Comparison of ENCODE assay signal across 37 cellular contexts in the genomic region with DNA sequence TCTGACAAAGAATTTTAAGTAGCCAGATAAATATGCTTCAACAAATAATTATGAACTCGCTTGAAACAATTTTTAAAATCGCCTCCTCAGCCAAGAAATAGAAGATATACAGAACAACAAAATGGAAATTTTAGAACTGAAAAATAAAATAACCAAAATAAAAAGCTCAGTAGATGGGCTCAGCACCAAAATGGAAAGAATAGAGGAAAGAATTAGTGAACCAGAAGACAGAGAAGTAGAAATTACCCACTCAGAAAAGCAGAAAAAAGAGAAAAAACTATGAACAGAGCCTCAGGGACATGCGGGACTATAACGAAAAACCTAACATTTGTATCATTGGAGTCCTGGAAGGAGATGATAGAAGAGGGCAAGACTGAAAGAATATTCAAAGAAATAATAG. TPM values are rescaled to one million over a fixed set of nuclear protein-coding genes. Genes with fewer than 3 reads are reported as not detected.
DNase-seq lines count a peak whose midpoint lies in the region; ATAC-seq, FAIRE-seq and TF ChIP-seq lines count a peak whose summit lies in the region.
"Had no signal": no experiment of that assay in that cellular context is flagged by ENCODE, and none has a peak within 500 bp of the region (broad histone marks: within the 10 kb centered on the region; RNA-seq: fewer than 3 reads in every experiment).

No MANE protein-coding gene starts in this region.

- H3K9me3 ChIP-seq in SK-N-SH (no peaks in the 10 kb centered on the region), K562 (replicated peaks; ENCODE audit: control insufficient read depth, insufficient read depth, low read depth, low read length) (no peaks in the 10 kb centered on the region)
- H3K9me3 ChIP-seq: A549, BE2C, Caco-2 had no signal

- in situ Hi-C loops in K562 (cut with MboI), result no loop called here

- no peak overlapping the region for H3K4me3 ChIP-seq in SK-N-SH (ENCODE audit: low read depth in 2 of 2, low read length in 1 of 2)
- H3K4me3 ChIP-seq in K562, result no peak overlapping the region
- H3K4me3 ChIP-seq: A549; BLaER1; BLaER1 treated with 17β-estradiol and CSF1 and Interleukin-3, amounts not matched to agents 10 nM and 100 nM had no signal

- no peaks in the 10 kb centered on the region for H3K9me2 ChIP-seq in SK-N-SH

- H3K4me2 ChIP-seq in SK-N-SH, result no peak overlapping the region
- H3K4me2 ChIP-seq in K562 (ENCODE audit: insufficient read depth, low read length), result no peak overlapping the region
- H3K4me2 ChIP-seq: A549, BLaER1 had no signal

- no peaks in the 10 kb centered on the region; a peak in 2 of 4 replicates for H3K4me1 ChIP-seq in SK-N-SH (ENCODE audit: control insufficient read depth in 1 of 2, insufficient read depth in 2 of 2, low read depth in 1 of 2, low read length in 1 of 2)
- no peaks in the 10 kb centered on the region for H3K4me1 ChIP-seq in K562 (replicated peaks in 1 of 2; ENCODE audit: control insufficient read depth in 2 of 2, insufficient read depth in 2 of 2, low read length in 2 of 2)
- H3K4me1 ChIP-seq: A549, BE2C, BLaER1, Caco-2 had no signal

- TF ChIP-seq RAD21 in SK-N-SH (IDR thresholded peaks at IDR 0.05; ENCODE audit: low read length) (no peak), K562 (CRISPR knock-in tag; conservative IDR thresholded peaks at IDR 0.05 in 1 of 2, IDR thresholded peaks at IDR 0.05 in 1 of 2) (no peak)

- peaks cover 8% of the 10 kb centered on the region for H3K9me3 Mint-ChIP-seq in activated naive CD4-positive, alpha-beta T cell treated with anti-CD3 and anti-CD28 coated beads, Interleukin-2, amount 50 U/mL, for 24 hours
- peaks cover 9 to 19% of the 10 kb centered on the region in 2 donors for H3K9me3 Mint-ChIP-seq in stimulated activated naive CD8-positive, alpha-beta T cell treated with anti-CD3 and anti-CD28 coated beads, Interleukin-15, amount 100 ng/mL, for 72 hours

- no peaks in the 10 kb centered on the region for H3F3A ChIP-seq in SK-N-SH (replicated peaks; ENCODE audit: insufficient read depth)

- H3K27me3 Mint-ChIP-seq in activated naive CD4-positive, alpha-beta T cell treated with anti-CD3 and anti-CD28 coated beads, Interleukin-2, amount 50 U/mL, for 24 hours, result no peaks in the 10 kb centered on the region
- no peaks in the 10 kb centered on the region for H3K27me3 Mint-ChIP-seq in stimulated activated naive CD8-positive, alpha-beta T cell treated with anti-CD3 and anti-CD28 coated beads, Interleukin-15, amount 100 ng/mL, for 72 hours
- H3K27me3 Mint-ChIP-seq: B cell; CD4-positive, alpha-beta memory T cell; CD4-positive, alpha-beta T cell; CD4-positive, CD25-positive, alpha-beta regulatory T cell had no signal

- no peak overlapping the region for H3K9ac ChIP-seq in SK-N-SH
- H3K9ac ChIP-seq in K562 (ENCODE audit: insufficient read depth in 1 of 2, low read depth in 2 of 2, low read length in 2 of 2), result no peak overlapping the region
- H3K9ac ChIP-seq: BLaER1; BLaER1 treated with 17β-estradiol and CSF1 and Interleukin-3, amounts not matched to agents 10 nM and 100 nM had no signal

- TF ChIP-seq CTCF in SK-N-SH (IDR thresholded peaks at IDR 0.05) (no peak), K562 (IDR thresholded peaks at IDR 0.05 in 2 of 3, conservative IDR thresholded peaks at IDR 0.05 in 1 of 3; ENCODE audit: insufficient read depth in 2 of 3, low read depth in 1 of 3, low read length in 3 of 3) (no peak)

- DNase-seq in SK-N-SH (no peak), K562 (ENCODE audit: extremely low read depth in 1 of 4, low spot score in 3 of 4) (no peak), GDM1 (lab: John Stamatoyannopoulos, UW) (no peak)
- no peak for DNase-seq in activated naive CD4-positive, alpha-beta T cell treated with anti-CD3 and anti-CD28 coated beads, Interleukin-2, amount 50 U/mL, for 16 hours
- DNase-seq in stimulated activated naive CD8-positive, alpha-beta T cell treated with anti-CD3 and anti-CD28 coated beads, Interleukin-15, amount 100 ng/mL, for 72 hours, result no peak
- DNase-seq: 8988T; ACHN; AML-193; BE2C; C1 segment of cervical spinal cord; Caco-2; Calu3; CD4-positive, alpha-beta memory T cell; CD4-positive, alpha-beta T cell; CD4-positive, CD25-positive, alpha-beta regulatory T cell; CD8-positive, alpha-beta memory T cell; CD8-positive, alpha-beta T cell; COR-L47; DMS 273 treated with DMSO at 0.1 percent for 48 hours; DMS153; DMS53; DMS79; DMS79 treated with DMSO at 0.1 percent for 48 hours; DND-41; EL had no signal

- FAIRE-seq in K562 (lab: Jason Lieb, UNC) (no peak), islet of Langerhans (lab: Jason Lieb, UNC) (peak; percentile 9)
- FAIRE-seq: A204.1, A549, D721Med had no signal

- H3K36me3 Mint-ChIP-seq in activated naive CD4-positive, alpha-beta T cell treated with anti-CD3 and anti-CD28 coated beads, Interleukin-2, amount 50 U/mL, for 24 hours, result peaks cover 25% of the 10 kb centered on the region

- peaks cover 51% of the 10 kb centered on the region for H3K4me1 Mint-ChIP-seq in activated naive CD4-positive, alpha-beta T cell treated with anti-CD3 and anti-CD28 coated beads, Interleukin-2, amount 50 U/mL, for 24 hours
- H3K4me1 Mint-ChIP-seq in stimulated activated naive CD8-positive, alpha-beta T cell treated with anti-CD3 and anti-CD28 coated beads, Interleukin-15, amount 100 ng/mL, for 72 hours, result peaks cover 18% of the 10 kb centered on the region

- intact Hi-C loops in K562 (cut with micrococcal nuclease), result no loop called here

- CTCF ChIA-PET in SK-N-SH (lab: Yijun Ruan, JAX), result interaction anchor here (0.8 to 4.3 kb wide), 3 partner anchors 10 to 197 kb away, joined by 3 to 19 read pairs (median 3); no protein-coding TSS in a partner anchor
- CTCF ChIA-PET in K562 (lab: Yijun Ruan, JAX; ENCODE audit: low intra/inter-chr PET ratio), result no interaction called here

- H3K27ac ChIP-seq in SK-N-SH (ENCODE audit: low read depth in 2 of 2, low read length in 1 of 2) (no peak overlapping the region), K562 (ENCODE audit: extremely low read depth, low read depth, low read length) (no peak overlapping the region)
- H3K27ac ChIP-seq: 22Rv1; A549; BLaER1; BLaER1 treated with 17β-estradiol and CSF1 and Interleukin-3, amounts not matched to agents 10 nM and 100 nM; C4-2B had no signal

- POLR2A ChIA-PET in SK-N-SH (lab: Yijun Ruan, JAX), result no interaction called here
- POLR2A ChIA-PET in K562 (lab: Yijun Ruan, JAX), result no interaction called here

- no TSS peak for BruUV-seq in K562 (replicated peaks; lab: Mats Ljungman, UMichigan)

- H3K36me3 ChIP-seq in SK-N-SH (replicated peaks in 1 of 2; ENCODE audit: control insufficient read depth in 1 of 2, insufficient read depth in 2 of 2, low read length in 1 of 2), result peaks cover 5 to 17% of the 10 kb centered on the region in 2 experiments
- H3K36me3 ChIP-seq in K562 (ENCODE audit: control insufficient read depth, insufficient read depth, low read length), result no peaks in the 10 kb centered on the region
- H3K36me3 ChIP-seq: BE2C had no signal

- no peak for TF ChIP-seq EP300 in SK-N-SH (IDR thresholded peaks at IDR 0.05; ENCODE audit: borderline replicate concordance in 1 of 2, low read depth in 1 of 2, low read length in 1 of 2)
- no peak for TF ChIP-seq EP300 in K562 (IDR thresholded peaks at IDR 0.05; ENCODE audit: low read length)

- H2AFZ ChIP-seq in SK-N-SH (ENCODE audit: low read depth), result no peak overlapping the region
- no peak overlapping the region for H2AFZ ChIP-seq in K562 (ENCODE audit: low read depth, low read length)

- H3K27me3 ChIP-seq in SK-N-SH (ENCODE audit: insufficient read depth) (no peaks in the 10 kb centered on the region), K562 (ENCODE audit: control insufficient read depth in 2 of 2, insufficient read depth in 2 of 2, low read length in 2 of 2) (no peaks in the 10 kb centered on the region)
- H3K27me3 ChIP-seq: BE2C; BLaER1; BLaER1 treated with 17β-estradiol and CSF1 and Interleukin-3, amounts not matched to agents 10 nM and 100 nM had no signal

- ATAC-seq in SK-N-SH treated with all-trans-retinoic acid at 6 μM for 48 hours, result no peak
- no peak for ATAC-seq in K562
- no peak for ATAC-seq in stimulated activated naive CD8-positive, alpha-beta T cell treated with anti-CD3 and anti-CD28 coated beads, Interleukin-15, amount 100 ng/mL, for 72 hours
- ATAC-seq: A549; CD8-positive, alpha-beta T cell had no signal

- H3K27ac Mint-ChIP-seq in activated naive CD4-positive, alpha-beta T cell treated with anti-CD3 and anti-CD28 coated beads, Interleukin-2, amount 50 U/mL, for 24 hours, result no peak overlapping the region
- H3K27ac Mint-ChIP-seq in stimulated activated naive CD8-positive, alpha-beta T cell treated with anti-CD3 and anti-CD28 coated beads, Interleukin-15, amount 100 ng/mL, for 72 hours, result no peak overlapping the region
- H3K27ac Mint-ChIP-seq: B cell; CD4-positive, alpha-beta memory T cell; CD4-positive, alpha-beta T cell; CD4-positive, CD25-positive, alpha-beta regulatory T cell; CD8-positive, alpha-beta T cell had no signal

- TF ChIP-seq POLR2A in K562 (conservative IDR thresholded peaks at IDR 0.05), result no peak

- no peaks in the 10 kb centered on the region for H3K9me1 ChIP-seq in K562 (ENCODE audit: control insufficient read depth, insufficient read depth, low read length)

- WGBS in SK-N-SH (ENCODE audit: low lambda C conversion rate), result 92% methylated on average over 4 of the region's 4 CpGs
- 13% methylated on average over 4 of the region's 4 CpGs for WGBS in K562 (ENCODE audit: insufficient coverage, low coverage, missing lambda C conversion rate)

- peak overlapping the region; percentile 19 for H3K4me3 Mint-ChIP-seq in activated naive CD4-positive, alpha-beta T cell treated with anti-CD3 and anti-CD28 coated beads, Interleukin-2, amount 50 U/mL, for 24 hours
- H3K4me3 Mint-ChIP-seq in stimulated activated naive CD8-positive, alpha-beta T cell treated with anti-CD3 and anti-CD28 coated beads, Interleukin-15, amount 100 ng/mL, for 72 hours, result no peak overlapping the region
- H3K4me3 Mint-ChIP-seq: B cell; CD14-positive monocyte; CD4-positive, alpha-beta memory T cell; CD4-positive, alpha-beta T cell; CD4-positive, CD25-positive, alpha-beta regulatory T cell; CD8-positive, alpha-beta memory T cell; CD8-positive, alpha-beta T cell had no signal

- H4K20me1 ChIP-seq in SK-N-SH (ENCODE audit: insufficient read depth), result no peaks in the 10 kb centered on the region
- H4K20me1 ChIP-seq in K562 (replicated peaks; ENCODE audit: control insufficient read depth, insufficient read depth, low read length), result no peaks in the 10 kb centered on the region
- H4K20me1 ChIP-seq: BLaER1 had no signal

- peaks cover 40% of the 10 kb centered on the region for H3K79me2 ChIP-seq in SK-N-SH (ENCODE audit: insufficient read depth)
- H3K79me2 ChIP-seq in K562 (ENCODE audit: control insufficient read depth, insufficient read depth, low read length), result no peaks in the 10 kb centered on the region

RNA-seq across cellular contexts. Expression of gene COMMD9, which starts 7.4 kb away (rescaled TPM):
- 44.2 and 48.2 TPM in 2 replicates for polyA plus RNA-seq in SK-N-SH (2012; rRNA removed)
- 33.6 and 40.0 TPM in 2 replicates for polyA plus RNA-seq in SK-N-SH (2012; cell fraction: cytosol; rRNA removed)
- 50.2 and 59.4 TPM in 2 replicates for polyA plus RNA-seq in SK-N-SH (2012; cell fraction: nucleus; rRNA removed)
- total RNA-seq in K562 (2011; cell fraction: chromatin; rRNA removed; ENCODE audit: low replicate concordance), result 7.3 and 10.3 TPM in 2 replicates
- total RNA-seq in K562 (2011; cell fraction: nucleolus; rRNA removed), result 7.8 and 7.9 TPM in 2 replicates
- 10.5 and 13.7 TPM in 2 replicates for total RNA-seq in K562 (2011; cell fraction: nucleoplasm; rRNA removed)
- 32.2 and 33.1 TPM in 2 replicates for total RNA-seq in K562 (2014; rRNA removed)
- total RNA-seq in K562 (2014; rRNA removed; fragmentation: Illumina TruSeq; extraction: Trizol), result 27.3 and 29.6 TPM in 2 replicates
- 38.9 and 40.0 TPM in 2 replicates for total RNA-seq in K562 (2015; rRNA removed; fragmentation: Illumina TruSeq; extraction: Trizol)
- 49.5 and 52.3 TPM in 2 replicates for total RNA-seq in K562 (2021)
- 41.8 and 46.5 TPM in 2 replicates for polyA plus RNA-seq in K562 (2011; rRNA removed)
- polyA plus RNA-seq in K562 (2011; cell fraction: cytosol; rRNA removed), result 40.7 and 66.0 TPM in 2 replicates
- 30.8 and 37.3 TPM in 2 replicates for polyA plus RNA-seq in K562 (2011; cell fraction: nucleus; rRNA removed)
- 31.3 and 34.4 TPM in 2 replicates for polyA plus RNA-seq in K562 (2012)
- 40.6 and 58.6 TPM in 2 replicates for polyA plus RNA-seq in K562 (2014; fragmentation: Illumina TruSeq; extraction: Trizol)
- 100 to 1,000 TPM; 115 to 121 TPM for polyA plus RNA-seq in K562 (2014; fragmentation: Nextera tagmentation; extraction: Ambion mirVana)
- 48.0 and 54.6 TPM in 2 replicates for polyA plus RNA-seq in K562 (2014; rRNA removed)
- 24.1 and 28.4 TPM in 2 replicates for polyA minus RNA-seq in K562 (2011; rRNA and poly(A)+ RNA removed)
- 15.6 and 19.9 TPM in 2 replicates for polyA minus RNA-seq in K562 (2011; cell fraction: cytosol; rRNA and poly(A)+ RNA removed)
- polyA minus RNA-seq in K562 (2011; cell fraction: nucleus; rRNA and poly(A)+ RNA removed), result 4.7 and 6.4 TPM in 2 replicates

RNA-seq across cellular contexts. Expression of gene PRR5L, which starts 14.2 kb away (rescaled TPM):
- polyA plus RNA-seq in SK-N-SH (2012; rRNA removed) (0.29 and 0.46 TPM in 2 replicates), K562 (2011; rRNA removed) (0.15 and 0.36 TPM in 2 replicates), K562 (2014; fragmentation: Illumina TruSeq; extraction: Trizol) (0.39 and 0.40 TPM in 2 replicates), K562 (2014; fragmentation: Nextera tagmentation; extraction: Ambion mirVana) (under 1 TPM in 1 of 2 experiments, not detected in 1; 0.25 TPM), K562 (2014; rRNA removed) (0.50 and 2.5 TPM in 2 replicates)
- 0.24 and 0.26 TPM in 2 replicates for polyA plus RNA-seq in SK-N-SH (2012; cell fraction: cytosol; rRNA removed)
- polyA plus RNA-seq in SK-N-SH (2012; cell fraction: nucleus; rRNA removed), result 1.0 and 2.1 TPM in 2 replicates
- 0.37 and 0.74 TPM in 2 replicates for total RNA-seq in K562 (2011; cell fraction: chromatin; rRNA removed; ENCODE audit: low replicate concordance)
- 0.50 and 0.66 TPM in 2 replicates for total RNA-seq in K562 (2011; cell fraction: nucleolus; rRNA removed)
- 0.22 and 1.3 TPM in 2 replicates for total RNA-seq in K562 (2011; cell fraction: nucleoplasm; rRNA removed)
- total RNA-seq in K562 (2014; rRNA removed) (0.53 TPM in 1 of 2 replicates, not detected in the other), K562 (2014; rRNA removed; fragmentation: Illumina TruSeq; extraction: Trizol) (0.16 and 0.29 TPM in 2 replicates), K562 (2015; rRNA removed; fragmentation: Illumina TruSeq; extraction: Trizol) (0.11 TPM in 1 of 2 replicates, not detected in the other), K562 (2021) (0.07 and 0.60 TPM in 2 replicates)
- polyA plus RNA-seq in K562 (2011; cell fraction: cytosol; rRNA removed), result 0.09 and 0.15 TPM in 2 replicates
- 0.20 and 0.63 TPM in 2 replicates for polyA plus RNA-seq in K562 (2011; cell fraction: nucleus; rRNA removed)
- 0.30 and 0.79 TPM in 2 replicates for polyA plus RNA-seq in K562 (2012)
- polyA minus RNA-seq in K562 (2011; rRNA and poly(A)+ RNA removed), result 0.18 and 0.33 TPM in 2 replicates
- polyA minus RNA-seq in K562 (2011; cell fraction: cytosol; rRNA and poly(A)+ RNA removed), result not detected in 2 replicates
- 0.11 and 0.81 TPM in 2 replicates for polyA minus RNA-seq in K562 (2011; cell fraction: nucleus; rRNA and poly(A)+ RNA removed)
- total RNA-seq: Caco-2 had no signal
